8 cellular contexts compared by ENCODE assay signal in genomic region chr1:5481889-5482288, GRCh38.
A peak's percentile ranks its signal among the peaks of the same experiment; 100 is the strongest.
DNase-seq lines count a peak whose midpoint lies in the region; ATAC-seq lines count a peak whose summit lies in the region.

No MANE protein-coding gene starts in this region.

- H3K27me3 Mint-ChIP-seq in naive thymus-derived CD8-positive, alpha-beta T cell = peaks cover 0 to 6% (median 0%) of the 10 kb centered on the region in 5 donors

- H3K9me3 Mint-ChIP-seq in naive thymus-derived CD8-positive, alpha-beta T cell = no peaks in the 10 kb centered on the region

- peak overlapping the region in 8 of 10 donors; percentile 28 to 72 (median 58) for H3K4me3 Mint-ChIP-seq in naive thymus-derived CD8-positive, alpha-beta T cell

- H3K27ac Mint-ChIP-seq in naive thymus-derived CD8-positive, alpha-beta T cell = peak overlapping the region in 6 of 10 donors; percentile 0 to 80 (median 66)

- H3K36me3 Mint-ChIP-seq in naive thymus-derived CD8-positive, alpha-beta T cell = no peaks in the 10 kb centered on the region

- peak; percentile 93 to 95 for ATAC-seq in naive thymus-derived CD8-positive, alpha-beta T cell
- no peak for ATAC-seq in HG03045 (IDR thresholded peaks at IDR 0.05; ENCODE audit: unreplicated experiment)

- peaks cover 7 to 15% (median 11%) of the 10 kb centered on the region in 4 donors for H3K4me1 Mint-ChIP-seq in naive thymus-derived CD8-positive, alpha-beta T cell

- peak in 5 of 6 experiments; percentile 5 to 43 (median 9) for DNase-seq in stimulated activated naive CD4-positive, alpha-beta T cell (lab: John Stamatoyannopoulos, UW)
- no peak for DNase-seq in stimulated activated naive CD4-positive, alpha-beta T cell treated with Interleukin-2 at 50 U/mL for 16 hours (lab: John Stamatoyannopoulos, UW)
- peak; percentile 57 to 61 for DNase-seq in activated T-cell treated with anti-CD3 and anti-CD28 coated beads, Interleukin-2, amount 50 U/mL, for 48 hours
- DNase-seq in naive thymus-derived CD8-positive, alpha-beta T cell = peak; percentile 11 to 73 (median 50)
- DNase-seq in NCI-H510A treated with DMSO at 0.1 percent for 48 hours (lab: John Stamatoyannopoulos, UW) = no peak
- DNase-seq in NCI-H510A (lab: John Stamatoyannopoulos, UW) = no peak
- no peak for DNase-seq in UCSD-AML1 (lab: John Stamatoyannopoulos, UW; ENCODE audit: unreplicated experiment)

- POLR2A ChIA-PET in naive thymus-derived CD8-positive, alpha-beta T cell (lab: Charles Lee) = interaction anchor here (0.6 to 0.9 kb wide), 2 partner anchors 18 to 196 kb away, joined by 5 read pairs; no protein-coding TSS in a partner anchor

Comparison
In these comparisons a context has a peak if more than half of its experiments do, and no peak if none do; other contexts are left out.
1. DNase-seq: peak in stimulated activated naive CD4-positive, alpha-beta T cell (5 of 6), activated T-cell treated with anti-CD3 and anti-CD28 coated beads, Interleukin-2, amount 50 U/mL, for 48 hours (2 of 2) and naive thymus-derived CD8-positive, alpha-beta T cell (10 of 10); none in stimulated activated naive CD4-positive, alpha-beta T cell treated with Interleukin-2 at 50 U/mL for 16 hours (single experiment), NCI-H510A treated with DMSO at 0.1 percent for 48 hours (single experiment), NCI-H510A (single experiment) and UCSD-AML1 (single experiment).